In the genomic region with DNA sequence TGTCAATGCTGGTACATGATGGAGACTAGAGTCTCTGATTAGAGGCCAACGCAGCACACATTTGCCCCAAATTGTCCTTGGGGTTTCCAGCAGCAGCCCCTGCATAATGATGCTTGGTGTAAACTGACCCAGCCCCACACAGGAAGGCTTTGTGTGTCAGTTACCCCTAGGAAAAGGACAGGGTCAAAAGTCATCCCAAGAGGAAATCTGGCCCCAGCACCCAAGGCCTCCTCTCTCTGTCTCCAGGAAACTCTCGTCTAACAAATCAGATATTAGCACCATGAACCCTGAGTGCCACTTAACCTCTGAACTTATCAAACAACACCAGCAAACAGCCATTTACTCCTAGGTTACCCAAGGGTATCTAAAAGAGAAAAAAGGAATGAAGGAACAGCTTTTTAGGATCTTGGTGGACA, we compare ENCODE assay signal across 1 cellular context.
TF ChIP-seq lines count a peak whose summit lies in the region.

No MANE protein-coding gene starts in this region.

TF ChIP-seq in HepG2, 621 proteins besides CTCF, POLR2A, EP300 and RAD21 (continued from another document):
- peak; percentile 66 for TF ChIP-seq ZMYM4 (CRISPR knock-in tag; IDR thresholded peaks at IDR 0.05)
- TF ChIP-seq ARNT (IDR thresholded peaks at IDR 0.05): no peak
- TF ChIP-seq CREB1 (IDR thresholded peaks at IDR 0.05): no peak
- no peak for TF ChIP-seq CREB1 (CRISPR knock-in tag; IDR thresholded peaks at IDR 0.05)
- TF ChIP-seq CHCHD3 (CRISPR knock-in tag; IDR thresholded peaks at IDR 0.05): no peak
- peak; percentile 8; the same call in 1 of the 2 replicates for TF ChIP-seq ZFY (CRISPR knock-in tag; IDR thresholded peaks at IDR 0.05)
- TF ChIP-seq ZNF83 (CRISPR knock-in tag; IDR thresholded peaks at IDR 0.05; ENCODE audit: borderline replicate concordance): no peak
- TF ChIP-seq, protein P1, sequence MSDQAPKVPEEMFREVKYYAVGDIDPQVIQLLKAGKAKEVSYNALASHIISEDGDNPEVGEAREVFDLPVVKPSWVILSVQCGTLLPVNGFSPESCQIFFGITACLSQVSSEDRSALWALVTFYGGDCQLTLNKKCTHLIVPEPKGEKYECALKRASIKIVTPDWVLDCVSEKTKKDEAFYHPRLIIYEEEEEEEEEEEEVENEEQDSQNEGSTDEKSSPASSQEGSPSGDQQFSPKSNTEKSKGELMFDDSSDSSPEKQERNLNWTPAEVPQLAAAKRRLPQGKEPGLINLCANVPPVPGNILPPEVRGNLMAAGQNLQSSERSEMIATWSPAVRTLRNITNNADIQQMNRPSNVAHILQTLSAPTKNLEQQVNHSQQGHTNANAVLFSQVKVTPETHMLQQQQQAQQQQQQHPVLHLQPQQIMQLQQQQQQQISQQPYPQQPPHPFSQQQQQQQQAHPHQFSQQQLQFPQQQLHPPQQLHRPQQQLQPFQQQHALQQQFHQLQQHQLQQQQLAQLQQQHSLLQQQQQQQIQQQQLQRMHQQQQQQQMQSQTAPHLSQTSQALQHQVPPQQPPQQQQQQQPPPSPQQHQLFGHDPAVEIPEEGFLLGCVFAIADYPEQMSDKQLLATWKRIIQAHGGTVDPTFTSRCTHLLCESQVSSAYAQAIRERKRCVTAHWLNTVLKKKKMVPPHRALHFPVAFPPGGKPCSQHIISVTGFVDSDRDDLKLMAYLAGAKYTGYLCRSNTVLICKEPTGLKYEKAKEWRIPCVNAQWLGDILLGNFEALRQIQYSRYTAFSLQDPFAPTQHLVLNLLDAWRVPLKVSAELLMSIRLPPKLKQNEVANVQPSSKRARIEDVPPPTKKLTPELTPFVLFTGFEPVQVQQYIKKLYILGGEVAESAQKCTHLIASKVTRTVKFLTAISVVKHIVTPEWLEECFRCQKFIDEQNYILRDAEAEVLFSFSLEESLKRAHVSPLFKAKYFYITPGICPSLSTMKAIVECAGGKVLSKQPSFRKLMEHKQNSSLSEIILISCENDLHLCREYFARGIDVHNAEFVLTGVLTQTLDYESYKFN (CRISPR knock-in tag; conservative IDR thresholded peaks at IDR 0.05): peak; percentile 84
- peak; percentile 95 for TF ChIP-seq GFI1 (CRISPR knock-in tag; IDR thresholded peaks at IDR 0.05; ENCODE audit: borderline replicate concordance)
- no peak for TF ChIP-seq ZFP36 (IDR thresholded peaks at IDR 0.05; ENCODE audit: borderline replicate concordance, low read depth, low read length, partially characterized antibody)
- peak; percentile 55; the same call in 1 of the 2 replicates for TF ChIP-seq RXRA (CRISPR knock-in tag; IDR thresholded peaks at IDR 0.05)
- TF ChIP-seq YY1 (IDR thresholded peaks at IDR 0.05; ENCODE audit: insufficient read depth, insufficient replicate concordance, low read depth, low read length): no peak
- peak; percentile 16; the same call in 1 of the 2 replicates for TF ChIP-seq FOXA3 (CRISPR knock-in tag; IDR thresholded peaks at IDR 0.05)
- TF ChIP-seq NKX3-1 (CRISPR knock-in tag; IDR thresholded peaks at IDR 0.05): peak; percentile 61; the same call in 1 of the 2 replicates
- TF ChIP-seq NCOA2 (CRISPR knock-in tag; IDR thresholded peaks at IDR 0.05): peak; percentile 83
- TF ChIP-seq HDAC1 (CRISPR knock-in tag; IDR thresholded peaks at IDR 0.05): no peak; the same call in 1 of the 2 replicates
